In genomic region chr1:34361781-34362357, GRCh38 we compare ENCODE assay signal across 23 cellular contexts.
DNase-seq lines count a peak whose midpoint lies in the region; ATAC-seq and TF ChIP-seq lines count a peak whose summit lies in the region.
"Had no signal": no experiment of that assay in that cellular context is flagged by ENCODE, and none has a peak within 500 bp of the region (broad histone marks: within the 10 kb centered on the region; RNA-seq: fewer than 3 reads in every experiment).

No MANE protein-coding gene starts in this region.

- peak; percentile 55 for ATAC-seq in GM21423 (IDR thresholded peaks at IDR 0.05; ENCODE audit: unreplicated experiment)
- peak; percentile 54 for ATAC-seq in HG03432 (IDR thresholded peaks at IDR 0.05; ENCODE audit: unreplicated experiment)
- ATAC-seq in activated naive CD4-positive, alpha-beta T cell treated with anti-CD3 and anti-CD28 coated beads, Interleukin-2, amount 50 U/mL, for 72 hours, result no peak
- ATAC-seq in activated T-cell treated with anti-CD3 and anti-CD28 coated beads, Interleukin-2, amount 50 U/mL, for 4 hours, result no peak
- ATAC-seq: effector memory CD8-positive, alpha-beta T cell; esophagus mucosa; gastrocnemius medialis; sciatic nerve had no signal

- no peak overlapping the region for H3K4me3 ChIP-seq in GM12865 (ENCODE audit: low read depth, low read length)
- H3K4me3 ChIP-seq: gastrocnemius medialis, neural progenitor cell, upper lobe of left lung had no signal

- no peak for TF ChIP-seq CTCF in GM12865 (IDR thresholded peaks at IDR 0.05; ENCODE audit: insufficient read depth, low read depth, low read length, missing control alignments)
- TF ChIP-seq CTCF in GM20000 (IDR thresholded peaks at IDR 0.05; ENCODE audit: extremely low read depth, missing control alignments), result no peak

- H3K36me3 Mint-ChIP-seq in activated naive CD4-positive, alpha-beta T cell treated with anti-CD3 and anti-CD28 coated beads, Interleukin-2, amount 50 U/mL, for 72 hours, result no peaks in the 10 kb centered on the region
- no peaks in the 10 kb centered on the region for H3K36me3 Mint-ChIP-seq in activated T-cell treated with anti-CD3 and anti-CD28 coated beads, Interleukin-2, amount 50 U/mL, for 4 hours (ENCODE audit: insufficient read depth)
- H3K36me3 Mint-ChIP-seq: activated CD4-positive, alpha-beta memory T cell treated with anti-CD3 and anti-CD28 coated beads for 36 hours; brain; neural progenitor cell had no signal

- no peaks in the 10 kb centered on the region for H3K4me1 Mint-ChIP-seq in activated T-cell treated with anti-CD3 and anti-CD28 coated beads, Interleukin-2, amount 50 U/mL, for 4 hours (ENCODE audit: low read depth)
- H3K4me1 Mint-ChIP-seq: activated B cell treated with CpG ODN at 0.5 μM for 24 hours, brain, neural progenitor cell had no signal

- H3K27ac Mint-ChIP-seq in activated naive CD4-positive, alpha-beta T cell treated with anti-CD3 and anti-CD28 coated beads, Interleukin-2, amount 50 U/mL, for 72 hours, result no peak overlapping the region
- H3K27ac Mint-ChIP-seq: activated B cell treated with CpG ODN at 0.5 μM for 24 hours; activated CD4-positive, alpha-beta memory T cell treated with anti-CD3 and anti-CD28 coated beads for 36 hours; effector memory CD8-positive, alpha-beta T cell; neural progenitor cell had no signal

- peak; percentile 67 for DNase-seq in GM12865 (ENCODE audit: low read depth)
- peak; percentile 13 for DNase-seq in ecto neural progenitor cell (ENCODE audit: low spot score)
- DNase-seq in activated naive CD4-positive, alpha-beta T cell treated with anti-CD3 and anti-CD28 coated beads, Interleukin-2, amount 50 U/mL, for 72 hours (ENCODE audit: low spot score in 2 of 2), result no peak
- no peak for DNase-seq in GM20000 (ENCODE audit: low spot score)
- DNase-seq in anterior cingulate cortex (lab: John Stamatoyannopoulos, UW), result no peak
- DNase-seq in activated T-cell treated with anti-CD3 and anti-CD28 coated beads, Interleukin-2, amount 50 U/mL, for 4 hours, result no peak
- DNase-seq: activated B cell treated with CpG ODN at 0.5 μM for 24 hours; activated CD4-positive, alpha-beta memory T cell treated with anti-CD3 and anti-CD28 coated beads for 36 hours; activated effector memory CD4-positive, alpha-beta T cell treated with anti-CD3 and anti-CD28 coated beads, Interleukin-2, amount 50 U/mL, for 16 hours; BE2C; COR-L47; effector memory CD8-positive, alpha-beta T cell; gastrocnemius medialis; HCEC 1CT; Karpas-422; stimulated activated CD8-positive, alpha-beta memory T cell treated with anti-CD3 and anti-CD28 coated beads, Interleukin-4, amount 100 ng/mL, for 48 hours; upper lobe of left lung had no signal

- peaks cover 0 to 7% of the 10 kb centered on the region in 2 donors for H3K9me3 Mint-ChIP-seq in activated naive CD4-positive, alpha-beta T cell treated with anti-CD3 and anti-CD28 coated beads, Interleukin-2, amount 50 U/mL, for 72 hours
- H3K9me3 Mint-ChIP-seq in activated T-cell treated with anti-CD3 and anti-CD28 coated beads, Interleukin-2, amount 50 U/mL, for 4 hours, result no peaks in the 10 kb centered on the region
- H3K9me3 Mint-ChIP-seq: neural progenitor cell had no signal

- no peak overlapping the region for H3K4me3 Mint-ChIP-seq in activated T-cell treated with anti-CD3 and anti-CD28 coated beads, Interleukin-2, amount 50 U/mL, for 4 hours
- H3K4me3 Mint-ChIP-seq: activated B cell treated with CpG ODN at 0.5 μM for 24 hours; activated CD4-positive, alpha-beta memory T cell treated with anti-CD3 and anti-CD28 coated beads for 36 hours; brain; effector memory CD8-positive, alpha-beta T cell; neural progenitor cell had no signal

- H3K27me3 Mint-ChIP-seq in activated T-cell treated with anti-CD3 and anti-CD28 coated beads, Interleukin-2, amount 50 U/mL, for 4 hours (ENCODE audit: low read depth), result peaks cover 30% of the 10 kb centered on the region

Comparison
In these comparisons a context has a peak if more than half of its experiments do, and no peak if none do; other contexts are left out.
1. DNase-seq: peak in GM12865 (single experiment) and ecto neural progenitor cell (single experiment); none in activated naive CD4-positive, alpha-beta T cell treated with anti-CD3 and anti-CD28 coated beads, Interleukin-2, amount 50 U/mL, for 72 hours (0 of 2), GM20000 (single experiment), anterior cingulate cortex (0 of 58) and activated T-cell treated with anti-CD3 and anti-CD28 coated beads, Interleukin-2, amount 50 U/mL, for 4 hours (single experiment).
2. ATAC-seq: peak in GM21423 (single experiment) and HG03432 (single experiment); none in activated naive CD4-positive, alpha-beta T cell treated with anti-CD3 and anti-CD28 coated beads, Interleukin-2, amount 50 U/mL, for 72 hours (0 of 2) and activated T-cell treated with anti-CD3 and anti-CD28 coated beads, Interleukin-2, amount 50 U/mL, for 4 hours (0 of 2).